In the genomic region with DNA sequence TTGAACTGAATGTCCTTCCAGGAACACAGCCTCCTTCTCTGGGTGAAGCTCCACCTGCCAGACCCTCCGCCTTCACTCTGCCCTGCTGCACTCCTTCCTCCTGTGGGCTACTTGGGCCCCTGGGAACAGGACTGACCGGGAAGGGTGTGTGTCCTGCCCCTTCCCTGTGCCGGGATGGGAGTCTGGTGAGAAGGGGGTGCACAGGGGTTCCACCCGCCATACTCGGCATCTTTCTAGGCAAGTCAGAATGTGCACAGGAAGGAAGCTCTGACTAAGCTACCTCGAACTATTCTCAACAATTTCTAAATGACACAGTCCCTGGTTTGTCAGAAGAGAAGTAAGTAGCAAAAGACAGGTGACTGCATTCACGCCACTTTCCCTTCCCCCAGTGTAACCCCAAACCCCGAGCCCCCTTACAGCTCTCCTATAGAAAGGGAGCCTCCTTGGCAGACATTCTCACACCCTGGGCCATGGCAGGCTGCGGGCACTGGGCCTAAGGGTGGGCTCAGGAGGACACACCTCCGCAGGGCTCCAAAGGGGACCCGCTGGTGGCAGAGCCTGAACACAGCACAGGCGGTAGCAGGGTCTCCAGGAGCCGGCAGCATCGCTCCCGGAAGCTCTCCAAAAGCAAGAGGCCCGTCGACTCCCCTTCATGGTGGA, we compare ENCODE assay signal across 14 cellular contexts.
DNase-seq lines count a peak whose midpoint lies in the region; ATAC-seq, FAIRE-seq and TF ChIP-seq lines count a peak whose summit lies in the region.
"Had no signal": no experiment of that assay in that cellular context is flagged by ENCODE, and none has a peak within 500 bp of the region (broad histone marks: within the 10 kb centered on the region; RNA-seq: fewer than 3 reads in every experiment).

No MANE protein-coding gene starts in this region.

- no peaks in the 10 kb centered on the region for H3K9me3 Mint-ChIP-seq in dendritic cell treated with granulocyte-macrophage colony-stimulating factor and Interleukin-4, amounts not matched to agents 40 ng/mL and 50 ng/mL, for 4 days

- ATAC-seq in HG03354 (IDR thresholded peaks at IDR 0.05; ENCODE audit: poor library complexity, severe bottlenecking, unreplicated experiment) (no peak), HG03342 (IDR thresholded peaks at IDR 0.05; ENCODE audit: unreplicated experiment) (no peak)
- ATAC-seq: PC-3 had no signal

- no peak for DNase-seq in GM12892 (ENCODE audit: insufficient read length)
- DNase-seq in activated CD4-positive, CD25-positive, alpha-beta regulatory T cell treated with anti-CD3 and anti-CD28 coated beads, Interleukin-2, amount 50 U/mL, for 72 hours = peak; percentile 49
- DNase-seq in stimulated activated CD4-positive, alpha-beta T cell treated with anti-CD3 and anti-CD28 coated beads, Interleukin-4, amount 100 ng/mL, for 48 hours (ENCODE audit: low read depth in 2 of 2) = peak; percentile 23 to 30
- DNase-seq in EL = no peak
- no peak for DNase-seq in iPS-NIHi7 (ENCODE audit: extremely low spot score)
- DNase-seq: DMS79, KG1, PC-3, right cardiac atrium had no signal

- no peaks in the 10 kb centered on the region for H3K27me3 Mint-ChIP-seq in dendritic cell treated with granulocyte-macrophage colony-stimulating factor and Interleukin-4, amounts not matched to agents 40 ng/mL and 50 ng/mL, for 4 days

- H3K27ac Mint-ChIP-seq in dendritic cell treated with granulocyte-macrophage colony-stimulating factor and Interleukin-4, amounts not matched to agents 40 ng/mL and 50 ng/mL, for 4 days = peak overlapping the region; percentile 60

- TF ChIP-seq POLR2A in GM12892 (IDR thresholded peaks at IDR 0.05; ENCODE audit: low read depth, low read length) = no peak

- peaks cover 17% of the 10 kb centered on the region for H3K36me3 Mint-ChIP-seq in dendritic cell treated with granulocyte-macrophage colony-stimulating factor and Interleukin-4, amounts not matched to agents 40 ng/mL and 50 ng/mL, for 4 days (ENCODE audit: low read depth)

- peaks cover 77% of the 10 kb centered on the region for H3K4me1 Mint-ChIP-seq in dendritic cell treated with granulocyte-macrophage colony-stimulating factor and Interleukin-4, amounts not matched to agents 40 ng/mL and 50 ng/mL, for 4 days (ENCODE audit: low read depth)

- intact Hi-C loops in dendritic cell treated with granulocyte-macrophage colony-stimulating factor and Interleukin-4, amounts not matched to agents 40 ng/mL and 50 ng/mL, for 4 days (cut with micrococcal nuclease) = no loop called here

- peak; percentile 14 for FAIRE-seq in GM12892 (lab: Jason Lieb, UNC)
- FAIRE-seq: islet of Langerhans, urothelium cell line had no signal

- peak overlapping the region; percentile 4 for H3K4me3 Mint-ChIP-seq in dendritic cell treated with granulocyte-macrophage colony-stimulating factor and Interleukin-4, amounts not matched to agents 40 ng/mL and 50 ng/mL, for 4 days

Comparison
In these comparisons a context has a peak if more than half of its experiments do, and no peak if none do; other contexts are left out.
1. DNase-seq: peak in activated CD4-positive, CD25-positive, alpha-beta regulatory T cell treated with anti-CD3 and anti-CD28 coated beads, Interleukin-2, amount 50 U/mL, for 72 hours (single experiment) and stimulated activated CD4-positive, alpha-beta T cell treated with anti-CD3 and anti-CD28 coated beads, Interleukin-4, amount 100 ng/mL, for 48 hours (2 of 2); none in GM12892 (single experiment), EL (single experiment) and iPS-NIHi7 (single experiment).